Comparison of ENCODE assay signal across 22 cellular contexts in the genomic region with DNA sequence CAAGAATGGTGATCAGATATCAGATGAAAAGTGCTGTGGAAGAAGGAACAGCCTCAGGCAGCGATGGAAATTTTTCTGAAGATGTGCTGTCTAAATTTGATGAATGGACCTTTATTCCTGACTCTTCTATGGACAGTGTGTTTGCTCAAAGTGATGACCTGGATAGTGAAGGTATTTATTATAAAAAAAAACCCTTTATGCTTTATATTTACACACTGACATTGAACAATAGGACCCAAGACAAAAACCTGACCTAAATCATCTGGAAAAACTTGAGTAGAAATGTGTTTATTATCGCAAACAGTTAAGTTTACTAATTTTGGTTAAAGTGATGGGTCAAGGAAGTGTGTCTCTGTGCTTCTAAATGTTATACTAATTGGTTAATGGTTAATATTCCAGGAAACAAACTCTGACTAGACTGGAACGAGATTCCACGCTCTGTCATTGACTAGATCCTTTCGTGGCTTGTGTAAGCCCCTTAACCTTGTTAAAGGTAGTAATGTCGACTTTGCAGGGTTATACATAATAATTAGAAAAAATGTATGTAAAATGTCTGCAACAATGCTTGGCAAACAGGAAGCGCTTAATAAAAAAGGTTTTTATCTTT.
DNase-seq lines count a peak whose midpoint lies in the region; ATAC-seq, FAIRE-seq and TF ChIP-seq lines count a peak whose summit lies in the region.
"Had no signal": no experiment of that assay in that cellular context is flagged by ENCODE, and none has a peak within 500 bp of the region (broad histone marks: within the 10 kb centered on the region; RNA-seq: fewer than 3 reads in every experiment).

No MANE protein-coding gene starts in this region.

- POLR2A ChIA-PET in OCI-LY7 (lab: Charles Lee): interaction anchor here (1.0 kb wide), 1 partner anchor 16 kb away, joined by 4 read pairs; no protein-coding TSS in a partner anchor

- intact Hi-C loops in OCI-LY7 (cut with micrococcal nuclease; ENCODE audit: unreplicated experiment): no loop called here

- CTCF ChIA-PET in OCI-LY7 (lab: Charles Lee; ENCODE audit: unreplicated experiment): no interaction called here

- no peaks in the 10 kb centered on the region for H3K79me2 ChIP-seq in OCI-LY7 (ENCODE audit: insufficient read depth, low read depth, low read length)

- no peak overlapping the region for H2AFZ ChIP-seq in OCI-LY7 (ENCODE audit: low read length)

- H3K4me1 ChIP-seq in OCI-LY7 (ENCODE audit: insufficient read depth, low read length, poor library complexity, severe bottlenecking) (no peaks in the 10 kb centered on the region), liver (ENCODE audit: control insufficient read depth in 4 of 4, insufficient read depth in 4 of 4, low read length in 3 of 4) (peaks cover 0 to 2% (median 0%) of the 10 kb centered on the region in 4 donors)
- H3K4me1 ChIP-seq: Caco-2, HAP-1 had no signal

- H3K9me3 ChIP-seq in OCI-LY7 (ENCODE audit: low read length): peaks cover 10% of the 10 kb centered on the region
- no peaks in the 10 kb centered on the region for H3K9me3 ChIP-seq in liver (ENCODE audit: control insufficient read depth in 4 of 4, low read length in 3 of 4)
- H3K9me3 ChIP-seq: Caco-2, HAP-1 had no signal

- 73% methylated on average over 7 of the region's 7 CpGs for WGBS in liver

- H3K36me3 ChIP-seq in OCI-LY7 (ENCODE audit: insufficient read depth, low read length) (peaks cover 43% of the 10 kb centered on the region), liver (ENCODE audit: control insufficient read depth in 4 of 4, insufficient read depth in 3 of 4, low read depth in 1 of 4, low read length in 3 of 4) (peaks cover 0 to 23% (median 12%) of the 10 kb centered on the region in 4 donors)
- H3K36me3 ChIP-seq: HAP-1 had no signal

- no peak for FAIRE-seq in urothelium cell line (lab: Jason Lieb, UNC)
- FAIRE-seq: D721Med, GM12878, H54 had no signal

- BruUV-seq in OCI-LY7 (replicated peaks; lab: Mats Ljungman, UMichigan): TSS peak; percentile 41

- ATAC-seq in GM21576 (IDR thresholded peaks at IDR 0.05; ENCODE audit: unreplicated experiment) (no peak), HG03135 (IDR thresholded peaks at IDR 0.05; ENCODE audit: unreplicated experiment) (no peak)
- ATAC-seq: GM12878 had no signal

- H4K20me1 ChIP-seq in OCI-LY7 (ENCODE audit: insufficient read depth, low read length): no peaks in the 10 kb centered on the region

- H3K9me2 ChIP-seq in OCI-LY7 (ENCODE audit: insufficient read depth, low read length): no peaks in the 10 kb centered on the region

- no peaks in the 10 kb centered on the region for H3K27me3 ChIP-seq in liver (ENCODE audit: control insufficient read depth in 4 of 4, insufficient read depth in 4 of 4, low read length in 3 of 4)

- TF ChIP-seq CTCF in OCI-LY7 (conservative IDR thresholded peaks at IDR 0.05; ENCODE audit: low read length): no peak
- TF ChIP-seq CTCF in liver (IDR thresholded peaks at IDR 0.05; ENCODE audit: low read depth, low read length, missing input control): no peak

- H3K9ac ChIP-seq in liver (ENCODE audit: low read depth in 1 of 2, low read length in 2 of 2): no peak overlapping the region

- no peak for TF ChIP-seq RAD21 in liver (IDR thresholded peaks at IDR 0.05)

- no peak overlapping the region for H3K4me3 ChIP-seq in OCI-LY7 (ENCODE audit: low read depth, low read length, poor library complexity, severe bottlenecking)
- H3K4me3 ChIP-seq in liver (ENCODE audit: low read depth in 1 of 3, low read length in 3 of 3): no peak overlapping the region
- H3K4me3 ChIP-seq: GM12878, HAP-1 had no signal

- H3K27ac ChIP-seq in OCI-LY7 (ENCODE audit: low read depth, low read length, poor library complexity, severe bottlenecking) (no peak overlapping the region), liver (ENCODE audit: low read depth in 1 of 2, low read length in 2 of 2) (no peak overlapping the region)

- DNase-seq in COLO829 (ENCODE audit: low spot score): peak; percentile 39
- DNase-seq in OCI-LY7 (ENCODE audit: low spot score): no peak
- DNase-seq in kidney glomerular epithelial cell (lab: John Stamatoyannopoulos, UW): peak; percentile 12
- DNase-seq in germinal center (ENCODE audit: low spot score): no peak
- no peak for DNase-seq in urothelium cell line (ENCODE audit: low spot score)
- DNase-seq: 8988T; C1 segment of cervical spinal cord; Caco-2; CD4-positive, alpha-beta memory T cell; DMS 273 treated with DMSO at 0.1 percent for 48 hours; DMS79; EL; GDM1; GOT3; HFFc6 had no signal

- no peak overlapping the region for H3K4me2 ChIP-seq in OCI-LY7 (ENCODE audit: low read length)

TF ChIP-seq in liver, 16 proteins besides CTCF, POLR2A, EP300 and RAD21:
- TF ChIP-seq SP1 (IDR thresholded peaks at IDR 0.05) (peak; percentile 31), FOXA1 (IDR thresholded peaks at IDR 0.05) (no peak), JUND (IDR thresholded peaks at IDR 0.05) (no peak)

Comparison
In these comparisons a context has a peak if more than half of its experiments do, and no peak if none do; other contexts are left out.
1. DNase-seq: peak in COLO829 (single experiment) and kidney glomerular epithelial cell (single experiment); none in OCI-LY7 (single experiment), germinal center (single experiment) and urothelium cell line (single experiment).